In the genomic region with DNA sequence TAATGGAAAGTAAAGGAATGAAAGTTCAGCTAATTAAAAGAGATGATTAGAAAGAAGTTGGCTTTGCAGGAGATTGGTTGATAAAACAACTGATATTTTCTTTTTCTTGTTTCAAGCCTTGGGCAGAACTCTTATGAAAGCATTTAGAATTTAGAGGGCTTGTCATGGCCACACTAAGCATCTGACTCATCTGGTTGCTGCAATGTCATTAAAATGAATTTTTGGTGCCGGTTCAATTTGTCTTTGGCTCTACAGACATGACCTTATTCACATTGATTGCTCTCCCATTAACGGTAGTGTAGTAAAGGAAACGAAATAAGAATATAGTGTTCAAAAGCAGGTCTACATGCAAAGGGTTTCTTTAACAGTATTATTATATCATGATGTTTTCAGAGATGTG, we compare ENCODE assay signal across 22 cellular contexts.
DNase-seq lines count a peak whose midpoint lies in the region; ATAC-seq and TF ChIP-seq lines count a peak whose summit lies in the region.
"Had no signal": no experiment of that assay in that cellular context is flagged by ENCODE, and none has a peak within 500 bp of the region (broad histone marks: within the 10 kb centered on the region; RNA-seq: fewer than 3 reads in every experiment).

No MANE protein-coding gene starts in this region.

- H3K4me3 ChIP-seq in cardiac fibroblast (replicated peaks in 1 of 2; ENCODE audit: low read depth in 2 of 2, low read length in 2 of 2) (no peak overlapping the region), foreskin fibroblast (ENCODE audit: low read depth in 1 of 2, low read length in 2 of 2) (no peak overlapping the region), adrenal gland (no peak overlapping the region)
- H3K4me3 ChIP-seq: K562, MG63, PC-9, SJSA1 had no signal

- no peaks in the 10 kb centered on the region for H3K9me3 ChIP-seq in adrenal gland (replicated peaks in 1 of 3)
- H3K9me3 ChIP-seq: MG63, SJSA1 had no signal

- H3K27ac Mint-ChIP-seq in glutamatergic neuron (ENCODE audit: unreplicated experiment): no peak overlapping the region

- no peaks in the 10 kb centered on the region for H3K4me1 ChIP-seq in adrenal gland (replicated peaks in 1 of 2)
- H3K4me1 ChIP-seq: SJSA1 had no signal

- 58 to 81% (median 72%) methylated on average over 3 of the region's 3 CpGs for WGBS in adrenal gland, 4 donors

- no peak for ATAC-seq in GM21786 (IDR thresholded peaks at IDR 0.05; ENCODE audit: unreplicated experiment)
- ATAC-seq: K562 had no signal

- no peak for TF ChIP-seq POLR2A in adrenal gland (IDR thresholded peaks at IDR 0.05)

- no peaks in the 10 kb centered on the region for H3K36me3 Mint-ChIP-seq in glutamatergic neuron (ENCODE audit: unreplicated experiment)

- TF ChIP-seq CTCF in cardiac fibroblast (IDR thresholded peaks at IDR 0.05; ENCODE audit: low read depth, low read length) (no peak), foreskin fibroblast (IDR thresholded peaks at IDR 0.05; ENCODE audit: low read depth, low read length) (no peak), adrenal gland (IDR thresholded peaks at IDR 0.05) (no peak), glutamatergic neuron (IDR thresholded peaks at IDR 0.05; ENCODE audit: partially characterized antibody, unreplicated experiment) (no peak)

- H3K36me3 ChIP-seq in adrenal gland (replicated peaks in 1 of 2): no peaks in the 10 kb centered on the region
- H3K36me3 ChIP-seq: MG63, SJSA1 had no signal

- no peaks in the 10 kb centered on the region for H3K27me3 Mint-ChIP-seq in glutamatergic neuron (ENCODE audit: unreplicated experiment)

- DNase-seq in ELR (ENCODE audit: low read depth): peak; percentile 37
- DNase-seq in LHCN-M2 (ENCODE audit: low read depth): peak; percentile 21
- DNase-seq in cardiac fibroblast (ENCODE audit: low read depth in 2 of 2): peak; percentile 1 to 26
- DNase-seq in foreskin fibroblast: peak; percentile 5 to 14
- DNase-seq in GOT3 (lab: John Stamatoyannopoulos, UW): no peak
- no peak for DNase-seq in adrenal gland
- DNase-seq in glutamatergic neuron: no peak
- DNase-seq: Calu3; DMS79 treated with DMSO at 0.1 percent for 48 hours; Kasumi-1; MG63; NCI-H1930; NCI-H2107; NCI-H446; NCI-H524 treated with DMSO at 0.1 percent for 48 hours; NCI-H774; NK-92 treated with Interleukin-12 subunit alpha and Interleukin-12 subunit beta, amount 100 ng/mL, for 24 hours; PC-9; Right ventricle myocardium superior had no signal

- no peaks in the 10 kb centered on the region for H3K4me1 Mint-ChIP-seq in glutamatergic neuron (ENCODE audit: low read depth, unreplicated experiment)

- intact Hi-C loops in adrenal gland (cut with DNase I): no loop called here

- no peaks in the 10 kb centered on the region for H3K27me3 ChIP-seq in adrenal gland
- H3K27me3 ChIP-seq: MG63, SJSA1 had no signal

- H3K4me3 Mint-ChIP-seq in glutamatergic neuron (ENCODE audit: unreplicated experiment): no peak overlapping the region

- H3K9me3 Mint-ChIP-seq in glutamatergic neuron (ENCODE audit: unreplicated experiment): no peaks in the 10 kb centered on the region

- H3K27ac ChIP-seq in adrenal gland: no peak overlapping the region
- H3K27ac ChIP-seq: PC-9, SJSA1 had no signal

Comparison
In these comparisons a context has a peak if more than half of its experiments do, and no peak if none do; other contexts are left out.
1. DNase-seq: peak in ELR (single experiment), LHCN-M2 (single experiment), cardiac fibroblast (2 of 2) and foreskin fibroblast (2 of 2); none in GOT3 (single experiment), adrenal gland (0 of 7) and glutamatergic neuron (single experiment).